ENCODE assay signal across 1 cellular context in genomic region chr17:10447035-10447931, GRCh38.
TF ChIP-seq lines count a peak whose summit lies in the region.

No MANE protein-coding gene starts in this region.

TF ChIP-seq in HepG2, 621 proteins besides CTCF, POLR2A, EP300 and RAD21 (continued from another document):
- TF ChIP-seq, protein P1, sequence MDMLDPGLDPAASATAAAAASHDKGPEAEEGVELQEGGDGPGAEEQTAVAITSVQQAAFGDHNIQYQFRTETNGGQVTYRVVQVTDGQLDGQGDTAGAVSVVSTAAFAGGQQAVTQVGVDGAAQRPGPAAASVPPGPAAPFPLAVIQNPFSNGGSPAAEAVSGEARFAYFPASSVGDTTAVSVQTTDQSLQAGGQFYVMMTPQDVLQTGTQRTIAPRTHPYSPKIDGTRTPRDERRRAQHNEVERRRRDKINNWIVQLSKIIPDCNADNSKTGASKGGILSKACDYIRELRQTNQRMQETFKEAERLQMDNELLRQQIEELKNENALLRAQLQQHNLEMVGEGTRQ (IDR thresholded peaks at IDR 0.05; ENCODE audit: low read depth, low read length): no peak
- TF ChIP-seq, protein P1 (CRISPR knock-in tag; IDR thresholded peaks at IDR 0.05; ENCODE audit: borderline replicate concordance): no peak
- TF ChIP-seq ZNF878 (CRISPR knock-in tag; IDR thresholded peaks at IDR 0.05) (0 out of 2 replicates have a peak, but pooled peaks have one; percentile 40), ZNF589 (CRISPR knock-in tag; conservative IDR thresholded peaks at IDR 0.05) (no peak), NFE2 (CRISPR knock-in tag; IDR thresholded peaks at IDR 0.05) (no peak), ZNF557 (CRISPR knock-in tag; IDR thresholded peaks at IDR 0.05) (no peak), ZNF235 (CRISPR knock-in tag; IDR thresholded peaks at IDR 0.05; ENCODE audit: borderline replicate concordance) (no peak), ZNF143 (CRISPR knock-in tag; IDR thresholded peaks at IDR 0.05) (no peak), ZKSCAN8 (CRISPR knock-in tag; IDR thresholded peaks at IDR 0.05; ENCODE audit: borderline replicate concordance) (no peak), MAFK (conservative IDR thresholded peaks at IDR 0.05 in 1 of 2, IDR thresholded peaks at IDR 0.05 in 1 of 2; ENCODE audit: low read length in 2 of 2) (no peak), ZNF432 (CRISPR knock-in tag; IDR thresholded peaks at IDR 0.05; ENCODE audit: borderline replicate concordance) (no peak), ZNF710 (CRISPR knock-in tag; IDR thresholded peaks at IDR 0.05; ENCODE audit: borderline replicate concordance) (no peak), ZFP37 (CRISPR knock-in tag; IDR thresholded peaks at IDR 0.05; ENCODE audit: borderline replicate concordance) (no peak), POLR2AphosphoS5 (IDR thresholded peaks at IDR 0.05; ENCODE audit: low read depth, low read length) (no peak), ZNF484 (CRISPR knock-in tag; IDR thresholded peaks at IDR 0.05; ENCODE audit: borderline replicate concordance, low read depth) (no peak), ZNF841 (CRISPR knock-in tag; IDR thresholded peaks at IDR 0.05; ENCODE audit: borderline replicate concordance) (no peak), GLI4 (CRISPR knock-in tag; IDR thresholded peaks at IDR 0.05; ENCODE audit: borderline replicate concordance) (no peak), WIZ (CRISPR knock-in tag; IDR thresholded peaks at IDR 0.05) (no peak), HHEX (CRISPR knock-in tag; IDR thresholded peaks at IDR 0.05) (0 out of 2 replicates have a peak, but pooled peaks have one; percentile 53), ZNF644 (CRISPR knock-in tag; IDR thresholded peaks at IDR 0.05; ENCODE audit: low read depth) (peak; percentile 47; the same call in 1 of the 2 replicates), ZNF441 (CRISPR knock-in tag; IDR thresholded peaks at IDR 0.05; ENCODE audit: borderline replicate concordance) (no peak), NFKBIZ (CRISPR knock-in tag; IDR thresholded peaks at IDR 0.05) (no peak), ZNF326 (CRISPR knock-in tag; IDR thresholded peaks at IDR 0.05; ENCODE audit: borderline replicate concordance) (no peak), RFX5 (IDR thresholded peaks at IDR 0.05; ENCODE audit: low read depth, low read length) (no peak; the same call in 1 of the 2 replicates), MBD4 (IDR thresholded peaks at IDR 0.05; ENCODE audit: borderline replicate concordance, low read length) (no peak), ZNF670 (CRISPR knock-in tag; IDR thresholded peaks at IDR 0.05; ENCODE audit: borderline replicate concordance) (no peak), KAT2B (IDR thresholded peaks at IDR 0.05; ENCODE audit: borderline replicate concordance, low read depth, low read length) (no peak), DPF2 (CRISPR knock-in tag; IDR thresholded peaks at IDR 0.05; ENCODE audit: borderline replicate concordance, low read depth) (0 out of 2 replicates have a peak, but pooled peaks have one; percentile 27), ZNF607 (CRISPR knock-in tag; IDR thresholded peaks at IDR 0.05; ENCODE audit: borderline replicate concordance) (no peak), GATA4 (IDR thresholded peaks at IDR 0.05; ENCODE audit: borderline replicate concordance, low read depth) (no peak; the same call in 1 of the 2 replicates)
- TF ChIP-seq, protein P2, sequence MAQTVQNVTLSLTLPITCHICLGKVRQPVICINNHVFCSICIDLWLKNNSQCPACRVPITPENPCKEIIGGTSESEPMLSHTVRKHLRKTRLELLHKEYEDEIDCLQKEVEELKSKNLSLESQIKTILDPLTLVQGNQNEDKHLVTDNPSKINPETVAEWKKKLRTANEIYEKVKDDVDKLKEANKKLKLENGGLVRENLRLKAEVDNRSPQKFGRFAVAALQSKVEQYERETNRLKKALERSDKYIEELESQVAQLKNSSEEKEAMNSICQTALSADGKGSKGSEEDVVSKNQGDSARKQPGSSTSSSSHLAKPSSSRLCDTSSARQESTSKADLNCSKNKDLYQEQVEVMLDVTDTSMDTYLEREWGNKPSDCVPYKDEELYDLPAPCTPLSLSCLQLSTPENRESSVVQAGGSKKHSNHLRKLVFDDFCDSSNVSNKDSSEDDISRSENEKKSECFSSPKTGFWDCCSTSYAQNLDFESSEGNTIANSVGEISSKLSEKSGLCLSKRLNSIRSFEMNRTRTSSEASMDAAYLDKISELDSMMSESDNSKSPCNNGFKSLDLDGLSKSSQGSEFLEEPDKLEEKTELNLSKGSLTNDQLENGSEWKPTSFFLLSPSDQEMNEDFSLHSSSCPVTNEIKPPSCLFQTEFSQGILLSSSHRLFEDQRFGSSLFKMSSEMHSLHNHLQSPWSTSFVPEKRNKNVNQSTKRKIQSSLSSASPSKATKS (CRISPR knock-in tag; IDR thresholded peaks at IDR 0.05): no peak
- TF ChIP-seq, protein P3, sequence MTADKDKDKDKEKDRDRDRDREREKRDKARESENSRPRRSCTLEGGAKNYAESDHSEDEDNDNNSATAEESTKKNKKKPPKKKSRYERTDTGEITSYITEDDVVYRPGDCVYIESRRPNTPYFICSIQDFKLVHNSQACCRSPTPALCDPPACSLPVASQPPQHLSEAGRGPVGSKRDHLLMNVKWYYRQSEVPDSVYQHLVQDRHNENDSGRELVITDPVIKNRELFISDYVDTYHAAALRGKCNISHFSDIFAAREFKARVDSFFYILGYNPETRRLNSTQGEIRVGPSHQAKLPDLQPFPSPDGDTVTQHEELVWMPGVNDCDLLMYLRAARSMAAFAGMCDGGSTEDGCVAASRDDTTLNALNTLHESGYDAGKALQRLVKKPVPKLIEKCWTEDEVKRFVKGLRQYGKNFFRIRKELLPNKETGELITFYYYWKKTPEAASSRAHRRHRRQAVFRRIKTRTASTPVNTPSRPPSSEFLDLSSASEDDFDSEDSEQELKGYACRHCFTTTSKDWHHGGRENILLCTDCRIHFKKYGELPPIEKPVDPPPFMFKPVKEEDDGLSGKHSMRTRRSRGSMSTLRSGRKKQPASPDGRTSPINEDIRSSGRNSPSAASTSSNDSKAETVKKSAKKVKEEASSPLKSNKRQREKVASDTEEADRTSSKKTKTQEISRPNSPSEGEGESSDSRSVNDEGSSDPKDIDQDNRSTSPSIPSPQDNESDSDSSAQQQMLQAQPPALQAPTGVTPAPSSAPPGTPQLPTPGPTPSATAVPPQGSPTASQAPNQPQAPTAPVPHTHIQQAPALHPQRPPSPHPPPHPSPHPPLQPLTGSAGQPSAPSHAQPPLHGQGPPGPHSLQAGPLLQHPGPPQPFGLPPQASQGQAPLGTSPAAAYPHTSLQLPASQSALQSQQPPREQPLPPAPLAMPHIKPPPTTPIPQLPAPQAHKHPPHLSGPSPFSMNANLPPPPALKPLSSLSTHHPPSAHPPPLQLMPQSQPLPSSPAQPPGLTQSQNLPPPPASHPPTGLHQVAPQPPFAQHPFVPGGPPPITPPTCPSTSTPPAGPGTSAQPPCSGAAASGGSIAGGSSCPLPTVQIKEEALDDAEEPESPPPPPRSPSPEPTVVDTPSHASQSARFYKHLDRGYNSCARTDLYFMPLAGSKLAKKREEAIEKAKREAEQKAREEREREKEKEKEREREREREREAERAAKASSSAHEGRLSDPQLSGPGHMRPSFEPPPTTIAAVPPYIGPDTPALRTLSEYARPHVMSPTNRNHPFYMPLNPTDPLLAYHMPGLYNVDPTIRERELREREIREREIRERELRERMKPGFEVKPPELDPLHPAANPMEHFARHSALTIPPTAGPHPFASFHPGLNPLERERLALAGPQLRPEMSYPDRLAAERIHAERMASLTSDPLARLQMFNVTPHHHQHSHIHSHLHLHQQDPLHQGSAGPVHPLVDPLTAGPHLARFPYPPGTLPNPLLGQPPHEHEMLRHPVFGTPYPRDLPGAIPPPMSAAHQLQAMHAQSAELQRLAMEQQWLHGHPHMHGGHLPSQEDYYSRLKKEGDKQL (CRISPR knock-in tag; IDR thresholded peaks at IDR 0.05; ENCODE audit: low read depth): no peak
- TF ChIP-seq, protein P4, sequence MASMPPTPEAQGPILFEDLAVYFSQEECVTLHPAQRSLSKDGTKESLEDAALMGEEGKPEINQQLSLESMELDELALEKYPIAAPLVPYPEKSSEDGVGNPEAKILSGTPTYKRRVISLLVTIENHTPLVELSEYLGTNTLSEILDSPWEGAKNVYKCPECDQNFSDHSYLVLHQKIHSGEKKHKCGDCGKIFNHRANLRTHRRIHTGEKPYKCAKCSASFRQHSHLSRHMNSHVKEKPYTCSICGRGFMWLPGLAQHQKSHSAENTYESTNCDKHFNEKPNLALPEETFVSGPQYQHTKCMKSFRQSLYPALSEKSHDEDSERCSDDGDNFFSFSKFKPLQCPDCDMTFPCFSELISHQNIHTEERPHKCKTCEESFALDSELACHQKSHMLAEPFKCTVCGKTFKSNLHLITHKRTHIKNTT (CRISPR knock-in tag; IDR thresholded peaks at IDR 0.05): no peak
